ENCODE assay signal across 1 cellular context in the genomic region with DNA sequence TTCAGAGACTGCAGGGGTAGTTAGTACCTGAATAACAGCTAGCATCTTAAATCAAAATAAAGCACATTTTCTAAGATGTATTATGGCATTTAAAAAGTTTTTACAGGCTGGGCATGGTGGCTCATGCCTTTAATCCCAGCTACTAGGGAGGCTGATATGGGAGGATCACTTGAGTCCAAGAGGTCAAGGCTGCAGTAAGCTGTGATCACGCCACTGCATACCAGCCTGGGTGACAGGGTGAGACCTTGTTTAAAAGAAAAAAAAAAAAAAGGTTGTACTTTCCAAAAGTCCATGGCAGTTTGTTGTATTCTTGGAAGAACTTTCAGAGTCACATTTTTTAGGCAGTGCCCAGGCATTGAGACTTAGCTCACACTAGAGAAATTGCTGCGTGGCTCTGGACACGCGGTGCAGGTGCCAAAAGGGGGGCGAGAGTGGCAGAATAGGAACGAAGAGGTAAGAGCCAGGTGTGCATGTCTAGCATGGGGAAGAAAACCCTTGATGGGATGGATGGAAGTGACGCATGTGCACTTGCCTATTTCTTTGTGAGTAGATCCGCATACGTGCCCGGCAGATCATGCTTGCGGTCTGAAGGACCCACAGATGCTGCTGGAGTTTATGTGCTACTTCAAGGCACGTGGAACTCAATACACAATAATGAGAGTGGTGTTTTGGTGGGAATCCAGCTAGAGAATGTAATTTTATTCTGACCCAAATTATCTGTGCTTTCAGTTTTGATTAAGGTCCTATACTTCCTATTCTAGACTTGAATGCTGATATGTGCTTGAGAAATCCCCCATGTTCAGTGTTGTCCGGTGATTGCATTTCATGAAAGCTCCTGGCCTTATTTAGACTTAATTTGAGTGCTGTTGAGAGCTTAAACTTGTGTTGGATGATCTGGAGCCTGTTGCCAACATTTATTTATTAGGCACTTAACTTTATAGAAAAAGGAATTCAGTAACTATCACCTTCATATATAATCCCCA.
TF ChIP-seq lines count a peak whose summit lies in the region.

No MANE protein-coding gene starts in this region.

TF ChIP-seq in HepG2, 621 proteins besides CTCF, POLR2A, EP300 and RAD21 (continued from another document and continues in another):
- TF ChIP-seq, protein P1, sequence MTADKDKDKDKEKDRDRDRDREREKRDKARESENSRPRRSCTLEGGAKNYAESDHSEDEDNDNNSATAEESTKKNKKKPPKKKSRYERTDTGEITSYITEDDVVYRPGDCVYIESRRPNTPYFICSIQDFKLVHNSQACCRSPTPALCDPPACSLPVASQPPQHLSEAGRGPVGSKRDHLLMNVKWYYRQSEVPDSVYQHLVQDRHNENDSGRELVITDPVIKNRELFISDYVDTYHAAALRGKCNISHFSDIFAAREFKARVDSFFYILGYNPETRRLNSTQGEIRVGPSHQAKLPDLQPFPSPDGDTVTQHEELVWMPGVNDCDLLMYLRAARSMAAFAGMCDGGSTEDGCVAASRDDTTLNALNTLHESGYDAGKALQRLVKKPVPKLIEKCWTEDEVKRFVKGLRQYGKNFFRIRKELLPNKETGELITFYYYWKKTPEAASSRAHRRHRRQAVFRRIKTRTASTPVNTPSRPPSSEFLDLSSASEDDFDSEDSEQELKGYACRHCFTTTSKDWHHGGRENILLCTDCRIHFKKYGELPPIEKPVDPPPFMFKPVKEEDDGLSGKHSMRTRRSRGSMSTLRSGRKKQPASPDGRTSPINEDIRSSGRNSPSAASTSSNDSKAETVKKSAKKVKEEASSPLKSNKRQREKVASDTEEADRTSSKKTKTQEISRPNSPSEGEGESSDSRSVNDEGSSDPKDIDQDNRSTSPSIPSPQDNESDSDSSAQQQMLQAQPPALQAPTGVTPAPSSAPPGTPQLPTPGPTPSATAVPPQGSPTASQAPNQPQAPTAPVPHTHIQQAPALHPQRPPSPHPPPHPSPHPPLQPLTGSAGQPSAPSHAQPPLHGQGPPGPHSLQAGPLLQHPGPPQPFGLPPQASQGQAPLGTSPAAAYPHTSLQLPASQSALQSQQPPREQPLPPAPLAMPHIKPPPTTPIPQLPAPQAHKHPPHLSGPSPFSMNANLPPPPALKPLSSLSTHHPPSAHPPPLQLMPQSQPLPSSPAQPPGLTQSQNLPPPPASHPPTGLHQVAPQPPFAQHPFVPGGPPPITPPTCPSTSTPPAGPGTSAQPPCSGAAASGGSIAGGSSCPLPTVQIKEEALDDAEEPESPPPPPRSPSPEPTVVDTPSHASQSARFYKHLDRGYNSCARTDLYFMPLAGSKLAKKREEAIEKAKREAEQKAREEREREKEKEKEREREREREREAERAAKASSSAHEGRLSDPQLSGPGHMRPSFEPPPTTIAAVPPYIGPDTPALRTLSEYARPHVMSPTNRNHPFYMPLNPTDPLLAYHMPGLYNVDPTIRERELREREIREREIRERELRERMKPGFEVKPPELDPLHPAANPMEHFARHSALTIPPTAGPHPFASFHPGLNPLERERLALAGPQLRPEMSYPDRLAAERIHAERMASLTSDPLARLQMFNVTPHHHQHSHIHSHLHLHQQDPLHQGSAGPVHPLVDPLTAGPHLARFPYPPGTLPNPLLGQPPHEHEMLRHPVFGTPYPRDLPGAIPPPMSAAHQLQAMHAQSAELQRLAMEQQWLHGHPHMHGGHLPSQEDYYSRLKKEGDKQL (CRISPR knock-in tag; IDR thresholded peaks at IDR 0.05; ENCODE audit: low read depth): no peak
- TF ChIP-seq ZNF362 (CRISPR knock-in tag; IDR thresholded peaks at IDR 0.05; ENCODE audit: borderline replicate concordance) (peak; percentile 93), SCMH1 (CRISPR knock-in tag; IDR thresholded peaks at IDR 0.05; ENCODE audit: borderline replicate concordance) (no peak), SMAD9 (CRISPR knock-in tag; IDR thresholded peaks at IDR 0.05) (no peak), MTERF4 (CRISPR knock-in tag; IDR thresholded peaks at IDR 0.05) (no peak), SAFB2 (CRISPR knock-in tag; IDR thresholded peaks at IDR 0.05; ENCODE audit: borderline replicate concordance, low read depth) (no peak), SALL2 (CRISPR knock-in tag; IDR thresholded peaks at IDR 0.05) (no peak), ZFYVE20 (CRISPR knock-in tag; IDR thresholded peaks at IDR 0.05; ENCODE audit: borderline replicate concordance, low read depth) (no peak), HNRNPK (IDR thresholded peaks at IDR 0.05; ENCODE audit: low read depth, low read length, poor library complexity, severe bottlenecking) (no peak), HOXA3 (CRISPR knock-in tag; IDR thresholded peaks at IDR 0.05) (peak; percentile 57; the same call in 1 of the 2 replicates), DPF2 (CRISPR knock-in tag; IDR thresholded peaks at IDR 0.05; ENCODE audit: borderline replicate concordance, low read depth) (peak; percentile 62; the same call in 1 of the 2 replicates), SP5 (CRISPR knock-in tag; IDR thresholded peaks at IDR 0.05; ENCODE audit: borderline replicate concordance, low read depth) (peak; percentile 79), ZBTB38 (CRISPR knock-in tag; IDR thresholded peaks at IDR 0.05) (peak; percentile 66; the same call in 1 of the 2 replicates), ZNF350 (CRISPR knock-in tag; IDR thresholded peaks at IDR 0.05; ENCODE audit: borderline replicate concordance, low read depth) (0 out of 2 replicates have a peak, but pooled peaks have one; percentile 26), ZNF550 (CRISPR knock-in tag; IDR thresholded peaks at IDR 0.05; ENCODE audit: borderline replicate concordance) (no peak), KDM4B (CRISPR knock-in tag; IDR thresholded peaks at IDR 0.05) (no peak), BCL6 (CRISPR knock-in tag; IDR thresholded peaks at IDR 0.05) (no peak), NCOR1 (IDR thresholded peaks at IDR 0.05; ENCODE audit: borderline replicate concordance, low read length) (peak; percentile 57; the same call in 1 of the 2 replicates), ZNF180 (CRISPR knock-in tag; IDR thresholded peaks at IDR 0.05; ENCODE audit: borderline replicate concordance, low read depth) (no peak), SYNCRIP (IDR thresholded peaks at IDR 0.05; ENCODE audit: insufficient read depth, low read depth, low read length) (no peak), U2AF2 (IDR thresholded peaks at IDR 0.05; ENCODE audit: low read depth, low read length) (no peak), ZNF460 (CRISPR knock-in tag; IDR thresholded peaks at IDR 0.05; ENCODE audit: borderline replicate concordance) (peak; percentile 31; the same call in 1 of the 2 replicates), FOXK2 (IDR thresholded peaks at IDR 0.05) (no peak), STAT5B (CRISPR knock-in tag; IDR thresholded peaks at IDR 0.05) (no peak), ZNF10 (CRISPR knock-in tag; IDR thresholded peaks at IDR 0.05; ENCODE audit: borderline replicate concordance, low read depth) (no peak), ASH2L (IDR thresholded peaks at IDR 0.05; ENCODE audit: insufficient read length, low read depth, low read length) (peak; percentile 79), MED1 (CRISPR knock-in tag; IDR thresholded peaks at IDR 0.05) (peak; percentile 79), ZNF747 (CRISPR knock-in tag; IDR thresholded peaks at IDR 0.05; ENCODE audit: borderline replicate concordance) (no peak), ZNF280D (CRISPR knock-in tag; IDR thresholded peaks at IDR 0.05) (peak; percentile 82), ZNF577 (CRISPR knock-in tag; IDR thresholded peaks at IDR 0.05; ENCODE audit: borderline replicate concordance, low read depth) (no peak), ZNF512B (CRISPR knock-in tag; IDR thresholded peaks at IDR 0.05; ENCODE audit: borderline replicate concordance) (no peak), ZC3H4 (CRISPR knock-in tag; IDR thresholded peaks at IDR 0.05; ENCODE audit: borderline replicate concordance) (no peak)
- TF ChIP-seq, protein P2, sequence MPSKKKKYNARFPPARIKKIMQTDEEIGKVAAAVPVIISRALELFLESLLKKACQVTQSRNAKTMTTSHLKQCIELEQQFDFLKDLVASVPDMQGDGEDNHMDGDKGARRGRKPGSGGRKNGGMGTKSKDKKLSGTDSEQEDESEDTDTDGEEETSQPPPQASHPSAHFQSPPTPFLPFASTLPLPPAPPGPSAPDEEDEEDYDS (CRISPR knock-in tag; IDR thresholded peaks at IDR 0.05): no peak
- TF ChIP-seq, protein P3, sequence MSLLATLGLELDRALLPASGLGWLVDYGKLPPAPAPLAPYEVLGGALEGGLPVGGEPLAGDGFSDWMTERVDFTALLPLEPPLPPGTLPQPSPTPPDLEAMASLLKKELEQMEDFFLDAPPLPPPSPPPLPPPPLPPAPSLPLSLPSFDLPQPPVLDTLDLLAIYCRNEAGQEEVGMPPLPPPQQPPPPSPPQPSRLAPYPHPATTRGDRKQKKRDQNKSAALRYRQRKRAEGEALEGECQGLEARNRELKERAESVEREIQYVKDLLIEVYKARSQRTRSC (CRISPR knock-in tag; IDR thresholded peaks at IDR 0.05; ENCODE audit: low read depth): no peak
- TF ChIP-seq, protein P4, sequence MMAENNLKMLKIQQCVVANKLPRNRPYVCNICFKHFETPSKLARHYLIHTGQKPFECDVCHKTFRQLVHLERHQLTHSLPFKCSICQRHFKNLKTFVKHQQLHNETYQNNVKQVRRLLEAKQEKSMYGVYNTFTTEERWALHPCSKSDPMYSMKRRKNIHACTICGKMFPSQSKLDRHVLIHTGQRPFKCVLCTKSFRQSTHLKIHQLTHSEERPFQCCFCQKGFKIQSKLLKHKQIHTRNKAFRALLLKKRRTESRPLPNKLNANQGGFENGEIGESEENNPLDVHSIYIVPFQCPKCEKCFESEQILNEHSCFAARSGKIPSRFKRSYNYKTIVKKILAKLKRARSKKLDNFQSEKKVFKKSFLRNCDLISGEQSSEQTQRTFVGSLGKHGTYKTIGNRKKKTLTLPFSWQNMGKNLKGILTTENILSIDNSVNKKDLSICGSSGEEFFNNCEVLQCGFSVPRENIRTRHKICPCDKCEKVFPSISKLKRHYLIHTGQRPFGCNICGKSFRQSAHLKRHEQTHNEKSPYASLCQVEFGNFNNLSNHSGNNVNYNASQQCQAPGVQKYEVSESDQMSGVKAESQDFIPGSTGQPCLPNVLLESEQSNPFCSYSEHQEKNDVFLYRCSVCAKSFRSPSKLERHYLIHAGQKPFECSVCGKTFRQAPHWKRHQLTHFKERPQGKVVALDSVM (CRISPR knock-in tag; IDR thresholded peaks at IDR 0.05): peak; percentile 99
- TF ChIP-seq, protein P5, sequence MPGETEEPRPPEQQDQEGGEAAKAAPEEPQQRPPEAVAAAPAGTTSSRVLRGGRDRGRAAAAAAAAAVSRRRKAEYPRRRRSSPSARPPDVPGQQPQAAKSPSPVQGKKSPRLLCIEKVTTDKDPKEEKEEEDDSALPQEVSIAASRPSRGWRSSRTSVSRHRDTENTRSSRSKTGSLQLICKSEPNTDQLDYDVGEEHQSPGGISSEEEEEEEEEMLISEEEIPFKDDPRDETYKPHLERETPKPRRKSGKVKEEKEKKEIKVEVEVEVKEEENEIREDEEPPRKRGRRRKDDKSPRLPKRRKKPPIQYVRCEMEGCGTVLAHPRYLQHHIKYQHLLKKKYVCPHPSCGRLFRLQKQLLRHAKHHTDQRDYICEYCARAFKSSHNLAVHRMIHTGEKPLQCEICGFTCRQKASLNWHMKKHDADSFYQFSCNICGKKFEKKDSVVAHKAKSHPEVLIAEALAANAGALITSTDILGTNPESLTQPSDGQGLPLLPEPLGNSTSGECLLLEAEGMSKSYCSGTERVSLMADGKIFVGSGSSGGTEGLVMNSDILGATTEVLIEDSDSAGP (CRISPR knock-in tag; IDR thresholded peaks at IDR 0.05; ENCODE audit: borderline replicate concordance): no peak
